18 cellular contexts compared by ENCODE assay signal in genomic region chr12:29882771-29883315, GRCh38.
DNase-seq lines count a peak whose midpoint lies in the region; ATAC-seq and TF ChIP-seq lines count a peak whose summit lies in the region.
"Had no signal": no experiment of that assay in that cellular context is flagged by ENCODE, and none has a peak within 500 bp of the region (broad histone marks: within the 10 kb centered on the region; RNA-seq: fewer than 3 reads in every experiment).

No MANE protein-coding gene starts in this region.

- H3K27me3 Mint-ChIP-seq in T-helper 17 cell: no peaks in the 10 kb centered on the region

- H3K36me3 ChIP-seq in left ventricle myocardium inferior: no peaks in the 10 kb centered on the region
- H3K36me3 ChIP-seq: SJSA1 had no signal

- no peak overlapping the region for H3K4me3 ChIP-seq in left ventricle myocardium inferior
- H3K4me3 ChIP-seq in retinal pigment epithelial cell (ENCODE audit: low read length): no peak overlapping the region
- H3K4me3 ChIP-seq: A549, SJSA1 had no signal

- TF ChIP-seq CTCF in left ventricle myocardium inferior (IDR thresholded peaks at IDR 0.05; ENCODE audit: borderline replicate concordance): no peak
- TF ChIP-seq CTCF in retinal pigment epithelial cell (conservative IDR thresholded peaks at IDR 0.05; ENCODE audit: low read depth, low read length): no peak

- H3K27me3 ChIP-seq in left ventricle myocardium inferior (ENCODE audit: low read depth): no peaks in the 10 kb centered on the region
- H3K27me3 ChIP-seq: SJSA1 had no signal

- H3K4me3 Mint-ChIP-seq in T-helper 17 cell: no peak overlapping the region
- H3K4me3 Mint-ChIP-seq: HFFc6 had no signal

- H3K4me1 ChIP-seq in left ventricle myocardium inferior: peaks cover 7% of the 10 kb centered on the region
- H3K4me1 ChIP-seq: A549, SJSA1 had no signal

- intact Hi-C loops in Right ventricle myocardium superior (cut with DNase I): no loop called here
- intact Hi-C loops in left ventricle myocardium inferior (cut with micrococcal nuclease): no loop called here
- intact Hi-C loops in posterior vena cava (cut with DNase I): no loop called here

- H3K27ac ChIP-seq in left ventricle myocardium inferior (replicated peaks): no peak overlapping the region
- H3K27ac ChIP-seq: A549, SJSA1 had no signal

- ATAC-seq in Right ventricle myocardium superior (ENCODE audit: poor library complexity): peak; percentile 39
- no peak for ATAC-seq in T-helper 17 cell
- ATAC-seq in HG03280 (IDR thresholded peaks at IDR 0.05; ENCODE audit: unreplicated experiment): no peak
- ATAC-seq: A549 had no signal

- no peak overlapping the region for H3K27ac Mint-ChIP-seq in T-helper 17 cell
- H3K27ac Mint-ChIP-seq: HFFc6 had no signal

- H3K9me3 ChIP-seq in left ventricle myocardium inferior (replicated peaks): peaks cover 4% of the 10 kb centered on the region
- H3K9me3 ChIP-seq in T-helper 17 cell (ENCODE audit: control insufficient read depth, low read length, poor library complexity, severe bottlenecking): no peaks in the 10 kb centered on the region
- H3K9me3 ChIP-seq: A549, SJSA1 had no signal

- H3K4me1 Mint-ChIP-seq in T-helper 17 cell: no peaks in the 10 kb centered on the region

- DNase-seq in Right ventricle myocardium superior: no peak
- no peak for DNase-seq in left ventricle myocardium inferior
- DNase-seq in LHCN-M2 (ENCODE audit: low read depth): peak; percentile 31
- DNase-seq in NCI-H82 treated with DMSO at 0.1 percent for 48 hours (lab: John Stamatoyannopoulos, UW; ENCODE audit: unreplicated experiment): peak; percentile 59
- peak; percentile 95 for DNase-seq in retinal pigment epithelial cell (ENCODE audit: low read depth)
- DNase-seq in T-helper 17 cell: no peak
- DNase-seq in posterior vena cava (ENCODE audit: low spot score): no peak
- DNase-seq: C1 segment of cervical spinal cord, DMS153, GOT3, HFFc6, MM.1S, NCI-H1092 treated with DMSO at 0.1 percent for 48 hours, NCI-H2081 treated with DMSO at 0.1 percent for 48 hours, NCI-H345 had no signal

- no peaks in the 10 kb centered on the region for H3K36me3 Mint-ChIP-seq in T-helper 17 cell (ENCODE audit: low read depth)

Comparison
In these comparisons a context has a peak if more than half of its experiments do, and no peak if none do; other contexts are left out.
1. DNase-seq: peak in LHCN-M2 (single experiment), NCI-H82 treated with DMSO at 0.1 percent for 48 hours (single experiment) and retinal pigment epithelial cell (single experiment); none in Right ventricle myocardium superior (single experiment), left ventricle myocardium inferior (single experiment), T-helper 17 cell (0 of 3) and posterior vena cava (single experiment).